12 cellular contexts compared by ENCODE assay signal in genomic region chr12:108685469-108686247, GRCh38. TPM values are rescaled to one million over a fixed set of nuclear protein-coding genes. Genes with fewer than 3 reads are reported as not detected.
DNase-seq lines count a peak whose midpoint lies in the region; FAIRE-seq and TF ChIP-seq lines count a peak whose summit lies in the region.
"Had no signal": no experiment of that assay in that cellular context is flagged by ENCODE, and none has a peak within 500 bp of the region (broad histone marks: within the 10 kb centered on the region; RNA-seq: fewer than 3 reads in every experiment).

No MANE protein-coding gene starts in this region.

- H3K27me3 ChIP-seq in ascending aorta (no peaks in the 10 kb centered on the region), subcutaneous abdominal adipose tissue (ENCODE audit: control insufficient read depth in 5 of 5, insufficient read depth in 4 of 5, low read length in 5 of 5) (no peaks in the 10 kb centered on the region)

- FAIRE-seq in urothelium cell line (lab: Jason Lieb, UNC), result no peak
- FAIRE-seq: keratinocyte had no signal

- H3K4me3 ChIP-seq in ascending aorta (no peak overlapping the region), subcutaneous abdominal adipose tissue (ENCODE audit: low read depth in 1 of 5, low read length in 5 of 5) (no peak overlapping the region)

- peak overlapping the region in 1 of 5 donors; percentile 35 for H3K9ac ChIP-seq in subcutaneous abdominal adipose tissue (ENCODE audit: low read length in 5 of 5)

- DNase-seq in M059J (ENCODE audit: low read depth) (peak; percentile 27), ascending aorta (ENCODE audit: low spot score in 2 of 2) (no peak), kidney glomerular epithelial cell (lab: John Stamatoyannopoulos, UW) (peak; percentile 17), AG20443 (ENCODE audit: low spot score) (no peak), urothelium cell line (ENCODE audit: low spot score) (no peak), HuH-7 (ENCODE audit: low spot score) (no peak)
- no peak for DNase-seq in activated effector memory CD4-positive, alpha-beta T cell treated with anti-CD3 and anti-CD28 coated beads, Interleukin-2, amount 50 U/mL, for 16 hours
- DNase-seq: effector memory CD8-positive, alpha-beta T cell; stimulated activated naive CD8-positive, alpha-beta T cell treated with anti-CD3 and anti-CD28 coated beads, Interleukin-15, amount 100 ng/mL, for 72 hours had no signal

- no peak for TF ChIP-seq CTCF in ascending aorta (IDR thresholded peaks at IDR 0.05)

- H3K9me3 ChIP-seq in ascending aorta (no peaks in the 10 kb centered on the region), subcutaneous abdominal adipose tissue (ENCODE audit: control insufficient read depth in 5 of 5, low read length in 5 of 5) (no peaks in the 10 kb centered on the region)

- H3K27ac ChIP-seq in ascending aorta (peak overlapping the region; percentile 95 to 97), subcutaneous abdominal adipose tissue (ENCODE audit: low read depth, low read length) (peak overlapping the region; percentile 63)
- H3K27ac ChIP-seq: VCaP had no signal

- H3K4me1 ChIP-seq in ascending aorta (peaks cover 27 to 58% of the 10 kb centered on the region in 2 donors), subcutaneous abdominal adipose tissue (ENCODE audit: control insufficient read depth in 5 of 5, insufficient read depth in 5 of 5, low read length in 5 of 5) (peaks cover 15 to 56% (median 50%) of the 10 kb centered on the region in 5 donors)

- intact Hi-C loops in ascending aorta (cut with DNase I), result loop anchor here (5.0 kb wide), 1 partner anchor 152 kb away; no protein-coding TSS in a partner anchor

- H3K36me3 ChIP-seq in ascending aorta (no peaks in the 10 kb centered on the region), subcutaneous abdominal adipose tissue (ENCODE audit: control insufficient read depth in 5 of 5, insufficient read depth in 5 of 5, low read length in 5 of 5) (no peaks in the 10 kb centered on the region)

RNA-seq across cellular contexts. Expression of gene CORO1C, which starts 45.7 kb away (rescaled TPM):
- 118 and 171 TPM in 2 replicates for total RNA-seq in M059J (2014; rRNA removed; shearing (Covaris generic))
- 106 TPM for total RNA-seq in ascending aorta

RNA-seq across cellular contexts. Expression of gene SELPLG, which starts 52.0 kb away (rescaled TPM):
- 0.42 and 0.79 TPM in 2 replicates for total RNA-seq in M059J (2014; rRNA removed; shearing (Covaris generic))
- 2.6 TPM for total RNA-seq in ascending aorta

Comparison
In these comparisons a context has a peak if more than half of its experiments do, and no peak if none do; other contexts are left out.
1. DNase-seq: peak in M059J (single experiment) and kidney glomerular epithelial cell (single experiment); none in ascending aorta (0 of 2), AG20443 (single experiment), activated effector memory CD4-positive, alpha-beta T cell treated with anti-CD3 and anti-CD28 coated beads, Interleukin-2, amount 50 U/mL, for 16 hours (single experiment), urothelium cell line (single experiment) and HuH-7 (single experiment).